In the genomic region with DNA sequence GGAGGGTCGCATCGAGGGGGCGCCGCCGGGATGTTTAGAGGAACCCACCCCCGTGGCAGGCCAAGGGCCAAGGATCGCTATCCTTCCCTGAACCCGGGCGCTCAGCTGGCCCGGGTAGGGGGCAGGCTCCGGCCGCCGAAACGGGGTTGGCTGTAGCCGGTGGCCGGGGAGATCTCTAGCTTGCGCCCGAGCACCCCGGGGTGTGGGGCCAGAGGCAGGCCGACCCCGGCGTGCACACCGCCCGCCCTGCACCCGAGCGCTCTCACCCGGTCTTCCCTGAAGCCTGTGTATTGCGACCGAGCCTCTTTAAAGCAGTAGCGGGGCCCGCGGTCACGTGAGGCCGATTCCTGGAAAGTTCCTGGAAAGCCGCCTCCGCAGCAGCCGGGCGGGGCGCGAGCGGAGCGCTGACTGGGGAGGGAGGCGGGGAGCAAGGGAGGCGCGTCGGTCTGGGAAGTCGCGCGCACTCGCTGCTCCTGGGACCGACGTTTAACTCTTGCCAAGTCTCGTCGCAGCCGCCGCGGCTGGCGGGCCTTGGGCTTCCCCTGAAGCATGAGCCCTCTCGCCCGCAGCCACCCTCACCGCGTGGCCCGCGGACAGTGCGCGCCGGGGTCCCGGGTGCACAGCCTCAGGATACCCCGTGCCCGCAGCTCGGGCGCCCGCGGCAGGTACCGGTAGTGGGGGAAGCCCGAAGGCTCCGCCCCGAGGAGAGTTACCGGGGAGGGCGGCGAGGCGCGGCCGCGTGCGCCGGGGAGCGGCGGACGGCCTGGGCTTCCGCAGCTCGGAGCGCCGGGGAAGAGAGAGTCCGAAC, we compare ENCODE assay signal across 8 cellular contexts. TPM values are rescaled to one million over a fixed set of nuclear protein-coding genes. Genes with fewer than 3 reads are reported as not detected.
DNase-seq lines count a peak whose midpoint lies in the region; ATAC-seq and TF ChIP-seq lines count a peak whose summit lies in the region.

No MANE protein-coding gene starts in this region.

- H3K27me3 ChIP-seq in Karpas-422 (ENCODE audit: low read length) (no peaks in the 10 kb centered on the region), suprapubic skin (peaks cover 19% of the 10 kb centered on the region)

- H3K9me2 ChIP-seq in Karpas-422 (replicated peaks; ENCODE audit: insufficient read depth, low read length) = no peaks in the 10 kb centered on the region

- H3K4me3 ChIP-seq in Karpas-422 (ENCODE audit: low read length) (peak overlapping the region; percentile 47; the same call in 1 of the 2 replicates), suprapubic skin (peak overlapping the region; percentile 73)

- H3K4me2 ChIP-seq in Karpas-422 (ENCODE audit: low read depth, low read length, poor library complexity, severe bottlenecking) = peak overlapping the region; percentile 61

- no peak overlapping the region for H3K27ac ChIP-seq in Karpas-422 (ENCODE audit: low read length)
- H3K27ac ChIP-seq in suprapubic skin = peak overlapping the region; percentile 85

- ATAC-seq in GM21825 (IDR thresholded peaks at IDR 0.05; ENCODE audit: unreplicated experiment) = peak; percentile 47

- peak in 1 of 2 donors; percentile 51 for TF ChIP-seq POLR2A in suprapubic skin (IDR thresholded peaks at IDR 0.05)

- H3K9me3 ChIP-seq in Karpas-422 (ENCODE audit: low read length) (no peaks in the 10 kb centered on the region), suprapubic skin (no peaks in the 10 kb centered on the region)

- H3K9ac ChIP-seq in Karpas-422 (ENCODE audit: low read length) = no peak overlapping the region

- TF ChIP-seq CTCF in suprapubic skin (IDR thresholded peaks at IDR 0.05) = no peak

- no peak overlapping the region for H2AFZ ChIP-seq in Karpas-422 (ENCODE audit: low read length)

- no peak for TF ChIP-seq EP300 in suprapubic skin (IDR thresholded peaks at IDR 0.05)

- WGBS in suprapubic skin = 0% methylated on average over 17 of the region's 95 CpGs

- peaks cover 3% of the 10 kb centered on the region; the same call in 1 of the 2 replicates for H4K20me1 ChIP-seq in Karpas-422 (ENCODE audit: insufficient read depth, low read depth, low read length)

- no peaks in the 10 kb centered on the region for H3K79me2 ChIP-seq in Karpas-422 (ENCODE audit: low read length)

- H3K4me1 ChIP-seq in Karpas-422 (ENCODE audit: low read length) = peaks cover 25% of the 10 kb centered on the region
- H3K4me1 ChIP-seq in suprapubic skin = peaks cover 48% of the 10 kb centered on the region

- no peaks in the 10 kb centered on the region for H3K36me3 ChIP-seq in Karpas-422 (ENCODE audit: insufficient read depth, low read length)
- H3K36me3 ChIP-seq in suprapubic skin = no peaks in the 10 kb centered on the region

- DNase-seq in EL (peak; percentile 96), Karpas-422 (peak; percentile 85), SK-N-DZ (ENCODE audit: low spot score) (peak; percentile 88), globus pallidus (ENCODE audit: low spot score) (peak; percentile 81), nucleus accumbens (lab: John Stamatoyannopoulos, UW) (peak in 55 of 56 donors; percentile 38 to 94 (median 78)), suprapubic skin (ENCODE audit: low spot score in 2 of 2) (peak; percentile 96)
- peak; percentile 90 for DNase-seq in activated naive CD4-positive, alpha-beta T cell treated with anti-CD3 and anti-CD28 coated beads, Interleukin-2, amount 50 U/mL, for 16 hours

RNA-seq across cellular contexts. Expression of gene SOCS2, which starts 1.7 kb away (rescaled TPM):
- not detected in 2 replicates for total RNA-seq in Karpas-422 (2014; rRNA removed; shearing (Covaris generic); ENCODE audit: low replicate concordance)
- polyA plus RNA-seq in SK-N-DZ (2014; cell fraction: cytosol; rRNA removed) = 34.9 and 55.9 TPM in 2 replicates
- polyA plus RNA-seq in SK-N-DZ (2014; cell fraction: nucleus; rRNA removed) = 70.1 and 81.4 TPM in 2 replicates
- total RNA-seq in suprapubic skin = 10 to 100 TPM in 2 of 4 donors, 1 to 10 TPM in 2; 6.6 to 16.7 (median 10.2) TPM
